ENCODE assay signal across 29 cellular contexts in the genomic region with DNA sequence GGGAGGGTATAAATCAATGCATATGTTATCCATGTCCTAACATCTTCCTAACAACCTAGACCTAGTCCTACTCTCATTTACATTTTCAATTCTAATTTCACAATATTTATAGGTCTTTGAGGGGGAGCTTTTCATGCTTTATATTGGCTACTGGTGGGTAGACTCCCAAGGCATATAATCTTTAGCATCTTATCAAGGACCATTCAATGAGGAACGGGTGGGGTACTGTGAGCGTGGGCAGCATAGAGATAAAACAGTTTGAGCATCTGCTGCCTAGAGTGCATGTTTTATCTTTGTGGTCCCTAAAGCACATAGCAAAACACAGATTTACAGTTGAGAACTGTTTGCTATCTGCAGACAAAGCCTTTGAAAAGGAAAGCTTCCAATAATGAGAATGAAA.
"Had no signal": no experiment of that assay in that cellular context is flagged by ENCODE, and none has a peak within 500 bp of the region (broad histone marks: within the 10 kb centered on the region; RNA-seq: fewer than 3 reads in every experiment).

No MANE protein-coding gene starts in this region.

- H3K36me3 ChIP-seq: neural progenitor cell, neutrophil, ovary, pancreas, prostate gland, right atrium auricular region, right lobe of liver, sigmoid colon, spleen had no signal

- H3K79me2 ChIP-seq: parathyroid adenoma had no signal

- H3K9ac ChIP-seq: neural progenitor cell, parathyroid adenoma had no signal

- H3K27me3 ChIP-seq: neural progenitor cell, neutrophil, ovary, pancreas, right atrium auricular region, right lobe of liver, sigmoid colon, spleen had no signal

- ATAC-seq: naive thymus-derived CD4-positive, alpha-beta T cell; naive thymus-derived CD8-positive, alpha-beta T cell; natural killer cell; natural killer cell treated with Interleukin-12 subunit alpha and Interleukin-12 subunit beta and Interleukin-15 and Interleukin-18, amount 100 ng/mL, for 72 hours; pancreas; psoas muscle; right cardiac atrium; right lobe of liver; sciatic nerve had no signal

- H3K27ac ChIP-seq: neural progenitor cell, neutrophil, ovary, pancreas, parathyroid adenoma, prostate gland, psoas muscle, right atrium auricular region, right lobe of liver, sigmoid colon, skin epidermis, spleen had no signal

- DNase-seq: naive thymus-derived CD4-positive, alpha-beta T cell; naive thymus-derived CD8-positive, alpha-beta T cell; natural killer cell; nephron progenitor cell; nucleus accumbens; occipital lobe; ovary; pancreas; posterior cingulate gyrus; psoas muscle; retina; right cardiac atrium; right lobe of liver; sigmoid colon; small intestine; spleen; stimulated activated CD4-positive, alpha-beta T cell treated with anti-CD3 and anti-CD28 coated beads, Interleukin-12 subunit alpha, Interleukin-12 subunit beta, amount 100 ng/mL, for 4 hours; stimulated activated CD4-positive, alpha-beta T cell treated with anti-CD3 and anti-CD28 coated beads, Interleukin-15, amount 100 ng/mL, for 24 hours; stimulated activated CD4-positive, alpha-beta T cell treated with anti-CD3 and anti-CD28 coated beads, Interleukin-1b, Interleukin-23, amount 100 ng/mL, for 48 hours; stimulated activated CD4-positive, alpha-beta T cell treated with anti-CD3 and anti-CD28 coated beads, Interleukin-2, amount 100 ng/mL, for 24 hours had no signal

- H3K4me3 ChIP-seq: neural progenitor cell, ovary, pancreas, prostate gland, psoas muscle, right atrium auricular region, right lobe of liver, sigmoid colon, skin epidermis, smooth muscle cell, spleen had no signal

- H3K4me2 ChIP-seq: neural progenitor cell, smooth muscle cell had no signal

- H2AFZ ChIP-seq: neural progenitor cell, parathyroid adenoma had no signal

- H3K4me1 ChIP-seq: neural progenitor cell, pancreas, parathyroid adenoma, prostate gland, psoas muscle, right atrium auricular region, right lobe of liver, spleen had no signal

- H3K9me3 ChIP-seq: neutrophil, ovary, pancreas, prostate gland, psoas muscle, right atrium auricular region, right lobe of liver, sigmoid colon, spleen had no signal
